9 cellular contexts compared by ENCODE assay signal in the genomic region with DNA sequence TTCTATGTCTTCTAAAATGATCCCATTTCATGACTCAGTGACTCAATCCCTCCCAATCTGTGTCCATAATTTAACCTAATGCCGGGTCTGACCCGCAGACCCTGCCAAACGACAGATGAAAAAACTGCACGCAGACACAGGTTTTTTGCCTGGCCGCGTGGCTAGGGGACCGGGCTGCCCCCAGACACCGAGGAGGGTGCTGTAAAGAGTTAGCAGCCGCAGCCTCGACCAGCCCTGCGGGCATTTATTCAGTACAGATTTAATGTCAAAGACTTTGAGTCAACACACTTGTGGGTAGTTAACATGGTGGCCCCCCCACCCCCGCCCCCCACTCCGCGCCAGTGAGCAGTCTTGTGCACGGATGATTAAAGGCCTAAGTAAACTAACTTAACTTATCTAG.
"Had no signal": no experiment of that assay in that cellular context is flagged by ENCODE, and none has a peak within 500 bp of the region (broad histone marks: within the 10 kb centered on the region; RNA-seq: fewer than 3 reads in every experiment).

No MANE protein-coding gene starts in this region.

- H3K4me3 Mint-ChIP-seq: GM23338, H9, HFFc6 had no signal

- H3K4me3 ChIP-seq: GM23248, GM23338, HAP-1 had no signal

- H3K4me1 ChIP-seq: HAP-1 had no signal

- DNase-seq: GM23248, GOT3, H7, H9, HCEC 1CT, HFFc6 had no signal

- H2AFZ ChIP-seq: GM23248, GM23338 had no signal

- H3K27ac Mint-ChIP-seq: GM23338, H9, HFFc6 had no signal

- H3K27ac ChIP-seq: GM23248 had no signal

- H3K9me3 ChIP-seq: HAP-1 had no signal

- H3K4me1 Mint-ChIP-seq: GM23338, H9 had no signal

- ATAC-seq: GM23338, HCT116 had no signal

- H3K9ac ChIP-seq: GM23248 had no signal

- H3K4me2 ChIP-seq: GM23338 had no signal

- H3K36me3 ChIP-seq: HAP-1 had no signal
